8 cellular contexts compared by ENCODE assay signal in the genomic region with DNA sequence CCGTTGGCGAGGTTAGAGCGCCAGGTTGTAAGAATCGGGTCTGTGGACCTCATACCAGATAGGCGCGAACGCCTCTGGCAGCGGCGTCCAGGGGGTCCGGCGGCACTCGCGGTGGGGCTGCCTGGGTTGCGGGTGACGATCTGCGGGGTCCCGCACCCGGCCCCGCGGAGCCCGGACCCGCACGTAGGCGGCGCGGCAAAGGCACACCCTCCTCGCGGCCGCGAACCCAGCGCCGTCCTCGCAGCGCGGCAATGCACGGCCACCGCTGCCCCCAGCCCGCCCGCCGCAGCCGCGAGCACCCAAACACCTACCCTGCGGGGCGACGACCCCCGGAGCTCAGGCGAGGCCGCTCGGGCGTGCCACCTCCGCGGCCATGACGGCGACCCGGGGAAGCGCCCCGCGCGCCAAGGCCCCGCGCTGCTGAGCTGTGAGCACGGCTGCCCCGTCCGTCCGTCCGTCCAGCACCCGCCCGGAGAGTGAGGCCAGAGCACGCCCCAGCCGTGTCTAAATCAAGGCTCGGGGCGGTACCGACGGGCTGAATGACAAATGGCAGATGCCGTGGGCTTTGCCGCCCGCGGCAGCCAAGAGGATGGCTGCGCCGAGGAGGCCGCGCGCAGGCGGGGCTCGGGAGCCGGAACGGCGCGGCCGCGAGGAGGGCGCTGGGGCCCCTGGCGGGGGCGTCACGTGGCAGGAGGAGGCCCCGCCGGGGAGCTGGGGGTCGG. TPM values are rescaled to one million over a fixed set of nuclear protein-coding genes. Genes with fewer than 3 reads are reported as not detected.
DNase-seq lines count a peak whose midpoint lies in the region; ATAC-seq and TF ChIP-seq lines count a peak whose summit lies in the region.

A gene with protein sequence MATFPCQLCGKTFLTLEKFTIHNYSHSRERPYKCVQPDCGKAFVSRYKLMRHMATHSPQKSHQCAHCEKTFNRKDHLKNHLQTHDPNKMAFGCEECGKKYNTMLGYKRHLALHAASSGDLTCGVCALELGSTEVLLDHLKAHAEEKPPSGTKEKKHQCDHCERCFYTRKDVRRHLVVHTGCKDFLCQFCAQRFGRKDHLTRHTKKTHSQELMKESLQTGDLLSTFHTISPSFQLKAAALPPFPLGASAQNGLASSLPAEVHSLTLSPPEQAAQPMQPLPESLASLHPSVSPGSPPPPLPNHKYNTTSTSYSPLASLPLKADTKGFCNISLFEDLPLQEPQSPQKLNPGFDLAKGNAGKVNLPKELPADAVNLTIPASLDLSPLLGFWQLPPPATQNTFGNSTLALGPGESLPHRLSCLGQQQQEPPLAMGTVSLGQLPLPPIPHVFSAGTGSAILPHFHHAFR (minus strand): TSS at position 481 of the 722 bp plus-strand sequence. CDS start 60,123 bp downstream, outside the sequence.

- H3K4me3 ChIP-seq in adrenal gland (peak within 1 kb of the TSS in 3 of 4 donors; percentile 22 to 77 (median 61)), right atrium auricular region (peak within 1 kb of the TSS; percentile 56 to 65)

- H3K9me3 ChIP-seq in adrenal gland (replicated peaks in 1 of 3) = peaks cover 0 to 1% (median 0%) of the 10 kb centered on the region in 3 donors
- no peaks in the 10 kb centered on the region for H3K9me3 ChIP-seq in right atrium auricular region

- peak; percentile 69 to 92 for TF ChIP-seq POLR2A in adrenal gland (IDR thresholded peaks at IDR 0.05)

- H3K27me3 ChIP-seq in adrenal gland (no peaks in the 10 kb centered on the region), right atrium auricular region (no peaks in the 10 kb centered on the region)

- DNase-seq in NCI-H1417 (lab: John Stamatoyannopoulos, UW) (peak in 2 of 3 experiments; percentile 67 to 68), NCI-H1417 treated with DMSO at 0.1 percent for 48 hours (lab: John Stamatoyannopoulos, UW) (no peak), NCI-H69 (lab: John Stamatoyannopoulos, UW) (peak; percentile 58), adrenal gland (peak; percentile 75 to 84 (median 79)), right atrium auricular region (ENCODE audit: low spot score) (peak; percentile 72), pulmonary artery endothelial cell (ENCODE audit: low read depth, low spot score) (peak; percentile 15), NCI-H1436 (lab: John Stamatoyannopoulos, UW) (no peak)

- no peak for TF ChIP-seq CTCF in adrenal gland (IDR thresholded peaks at IDR 0.05)
- no peak for TF ChIP-seq CTCF in right atrium auricular region (IDR thresholded peaks at IDR 0.05)

- intact Hi-C loops in adrenal gland (cut with DNase I) = no loop called here

- H3K27ac ChIP-seq in adrenal gland = peak within 1 kb of the TSS in 4 of 5 donors; percentile 21 to 85 (median 70)
- H3K27ac ChIP-seq in right atrium auricular region = peak within 1 kb of the TSS; percentile 67 to 70

- 32 to 76% (median 53%) methylated on average over 48 to 98 of the region's 98 CpGs for WGBS in adrenal gland, 4 donors

- H3K36me3 ChIP-seq in adrenal gland (replicated peaks in 1 of 2) (no peaks in the 10 kb centered on the region), right atrium auricular region (no peaks in the 10 kb centered on the region)

- peaks cover 0 to 8% of the 10 kb centered on the region in 2 donors for H3K4me1 ChIP-seq in adrenal gland (replicated peaks in 1 of 2)
- H3K4me1 ChIP-seq in right atrium auricular region = no peaks in the 10 kb centered on the region

- peak; percentile 68 for ATAC-seq in HG02610 (IDR thresholded peaks at IDR 0.05; ENCODE audit: unreplicated experiment)

RNA-seq across cellular contexts. Expression of the gene that starts here (rescaled TPM):
- 100 to 1,000 TPM in 1 of 8 donors, 10 to 100 TPM in 7; 20.4 to 160 (median 72.1) TPM for total RNA-seq in adrenal gland
- polyA plus RNA-seq in adrenal gland = 100 to 1,000 TPM in 2 of 3 donors, 10 to 100 TPM in 1; 27.5 to 101 (median 100) TPM
- 1 to 10 TPM; 6.8 to 8.5 TPM for total RNA-seq in right atrium auricular region
- total RNA-seq in pulmonary artery endothelial cell = 8.8 and 19.7 TPM in 2 replicates

Comparison
In these comparisons a context has a peak if more than half of its experiments do, and no peak if none do; other contexts are left out.
1. DNase-seq: peak in NCI-H1417 (2 of 3), NCI-H69 (single experiment), adrenal gland (7 of 7), right atrium auricular region (single experiment) and pulmonary artery endothelial cell (single experiment); none in NCI-H1417 treated with DMSO at 0.1 percent for 48 hours (single experiment) and NCI-H1436 (single experiment).